In the genomic region with DNA sequence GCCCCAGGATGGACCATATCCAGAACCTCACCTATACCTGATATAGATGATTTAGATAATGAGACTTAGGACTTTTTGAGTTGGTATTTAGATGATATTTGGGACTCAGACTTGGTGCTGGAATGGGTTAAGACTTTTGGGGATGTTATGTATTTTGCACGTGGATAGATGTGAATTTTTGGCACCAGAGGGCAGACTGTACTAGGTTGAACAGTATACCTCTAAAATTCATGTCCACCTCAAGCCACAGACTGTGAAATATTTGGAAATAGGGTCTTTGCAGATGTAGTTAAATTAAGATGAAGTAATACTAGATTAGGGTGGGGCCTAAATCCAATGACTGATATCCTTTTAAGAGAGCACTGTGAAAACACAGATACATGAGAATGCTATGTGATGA, we compare ENCODE assay signal across 2 cellular contexts.
A peak's percentile ranks its signal among the peaks of the same experiment; 100 is the strongest.
TF ChIP-seq lines count a peak whose summit lies in the region.

No MANE protein-coding gene starts in this region.

TF ChIP-seq in HCT116, 20 proteins besides CTCF, POLR2A, EP300 and RAD21 (continued from another document):
- TF ChIP-seq SP1 (IDR thresholded peaks at IDR 0.05; ENCODE audit: low read depth): no peak
- no peak for TF ChIP-seq ZNF274 (IDR thresholded peaks at IDR 0.05; ENCODE audit: low read depth, low read length)
- TF ChIP-seq, protein P1, sequence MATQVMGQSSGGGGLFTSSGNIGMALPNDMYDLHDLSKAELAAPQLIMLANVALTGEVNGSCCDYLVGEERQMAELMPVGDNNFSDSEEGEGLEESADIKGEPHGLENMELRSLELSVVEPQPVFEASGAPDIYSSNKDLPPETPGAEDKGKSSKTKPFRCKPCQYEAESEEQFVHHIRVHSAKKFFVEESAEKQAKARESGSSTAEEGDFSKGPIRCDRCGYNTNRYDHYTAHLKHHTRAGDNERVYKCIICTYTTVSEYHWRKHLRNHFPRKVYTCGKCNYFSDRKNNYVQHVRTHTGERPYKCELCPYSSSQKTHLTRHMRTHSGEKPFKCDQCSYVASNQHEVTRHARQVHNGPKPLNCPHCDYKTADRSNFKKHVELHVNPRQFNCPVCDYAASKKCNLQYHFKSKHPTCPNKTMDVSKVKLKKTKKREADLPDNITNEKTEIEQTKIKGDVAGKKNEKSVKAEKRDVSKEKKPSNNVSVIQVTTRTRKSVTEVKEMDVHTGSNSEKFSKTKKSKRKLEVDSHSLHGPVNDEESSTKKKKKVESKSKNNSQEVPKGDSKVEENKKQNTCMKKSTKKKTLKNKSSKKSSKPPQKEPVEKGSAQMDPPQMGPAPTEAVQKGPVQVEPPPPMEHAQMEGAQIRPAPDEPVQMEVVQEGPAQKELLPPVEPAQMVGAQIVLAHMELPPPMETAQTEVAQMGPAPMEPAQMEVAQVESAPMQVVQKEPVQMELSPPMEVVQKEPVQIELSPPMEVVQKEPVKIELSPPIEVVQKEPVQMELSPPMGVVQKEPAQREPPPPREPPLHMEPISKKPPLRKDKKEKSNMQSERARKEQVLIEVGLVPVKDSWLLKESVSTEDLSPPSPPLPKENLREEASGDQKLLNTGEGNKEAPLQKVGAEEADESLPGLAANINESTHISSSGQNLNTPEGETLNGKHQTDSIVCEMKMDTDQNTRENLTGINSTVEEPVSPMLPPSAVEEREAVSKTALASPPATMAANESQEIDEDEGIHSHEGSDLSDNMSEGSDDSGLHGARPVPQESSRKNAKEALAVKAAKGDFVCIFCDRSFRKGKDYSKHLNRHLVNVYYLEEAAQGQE (IDR thresholded peaks at IDR 0.05; ENCODE audit: low read depth): no peak

TF ChIP-seq in SK-N-SH, 30 proteins besides CTCF, POLR2A, EP300 and RAD21 (continued from another document):
- TF ChIP-seq NRF1 (IDR thresholded peaks at IDR 0.05; ENCODE audit: low read depth, low read length) (no peak), SMC3 (IDR thresholded peaks at IDR 0.05; ENCODE audit: low read depth, low read length) (peak; percentile 6; the same call in 1 of the 2 replicates), NFIC (IDR thresholded peaks at IDR 0.05; ENCODE audit: borderline replicate concordance) (no peak)
- TF ChIP-seq, protein P2, sequence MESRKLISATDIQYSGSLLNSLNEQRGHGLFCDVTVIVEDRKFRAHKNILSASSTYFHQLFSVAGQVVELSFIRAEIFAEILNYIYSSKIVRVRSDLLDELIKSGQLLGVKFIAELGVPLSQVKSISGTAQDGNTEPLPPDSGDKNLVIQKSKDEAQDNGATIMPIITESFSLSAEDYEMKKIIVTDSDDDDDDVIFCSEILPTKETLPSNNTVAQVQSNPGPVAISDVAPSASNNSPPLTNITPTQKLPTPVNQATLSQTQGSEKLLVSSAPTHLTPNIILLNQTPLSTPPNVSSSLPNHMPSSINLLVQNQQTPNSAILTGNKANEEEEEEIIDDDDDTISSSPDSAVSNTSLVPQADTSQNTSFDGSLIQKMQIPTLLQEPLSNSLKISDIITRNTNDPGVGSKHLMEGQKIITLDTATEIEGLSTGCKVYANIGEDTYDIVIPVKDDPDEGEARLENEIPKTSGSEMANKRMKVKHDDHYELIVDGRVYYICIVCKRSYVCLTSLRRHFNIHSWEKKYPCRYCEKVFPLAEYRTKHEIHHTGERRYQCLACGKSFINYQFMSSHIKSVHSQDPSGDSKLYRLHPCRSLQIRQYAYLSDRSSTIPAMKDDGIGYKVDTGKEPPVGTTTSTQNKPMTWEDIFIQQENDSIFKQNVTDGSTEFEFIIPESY (IDR thresholded peaks at IDR 0.05; ENCODE audit: borderline replicate concordance, low read depth): no peak
